Comparison of ENCODE assay signal across 13 cellular contexts in genomic region chr14:44108601-44109000, GRCh38.
"Had no signal": no experiment of that assay in that cellular context is flagged by ENCODE, and none has a peak within 500 bp of the region (broad histone marks: within the 10 kb centered on the region; RNA-seq: fewer than 3 reads in every experiment).

No MANE protein-coding gene starts in this region.

- H3K27ac Mint-ChIP-seq: activated naive CD8-positive, alpha-beta T cell treated with anti-CD3 and anti-CD28 coated beads, Interleukin-2, amount 10 ng/mL, durations not matched to agents 7 days and 5 days; activated T-helper 1 cell treated with anti-CD3 and anti-CD28 coated beads, Interleukin-12 subunit alpha, Interleukin-12 subunit beta, Interleukin-2, Interleukin-4 antibody, amounts not matched to agents 30 ng/mL and 10 ng/mL and 1 ng/mL, durations not matched to agents 14 hours and 24 hours and 36 hours; brain had no signal

- H3K4me1 ChIP-seq: thyroid gland had no signal

- H3K27me3 Mint-ChIP-seq: activated naive CD8-positive, alpha-beta T cell treated with anti-CD3 and anti-CD28 coated beads, Interleukin-2, amount 10 ng/mL, durations not matched to agents 7 days and 5 days; brain had no signal

- H3K36me3 Mint-ChIP-seq: activated naive CD8-positive, alpha-beta T cell treated with anti-CD3 and anti-CD28 coated beads, Interleukin-2, amount 10 ng/mL, durations not matched to agents 7 days and 5 days; brain had no signal

- DNase-seq: activated CD4-positive, alpha-beta T cell treated with anti-CD3 and anti-CD28 coated beads, Interleukin-2, amount 50 U/mL, for 48 hours; activated gamma-delta T cell treated with Interleukin-2 at 50 U/mL for 16 hours; activated naive CD8-positive, alpha-beta T cell treated with anti-CD3 and anti-CD28 coated beads, Interleukin-2, amount 10 ng/mL, durations not matched to agents 7 days and 5 days; glutamatergic neuron; hippocampal formation; islet precursor cell; stimulated activated CD4-positive, alpha-beta T cell treated with anti-CD3 and anti-CD28 coated beads, Interleukin-2, amount 100 ng/mL, for 24 hours; stimulated activated naive CD4-positive, alpha-beta T cell treated with Interleukin-2 at 50 U/mL for 16 hours; thyroid gland had no signal

- ATAC-seq: left lobe of liver had no signal

- H3K36me3 ChIP-seq: thyroid gland had no signal

- H3K27me3 ChIP-seq: thyroid gland had no signal

- H3K4me3 ChIP-seq: coronary artery, thyroid gland had no signal

- H3K27ac ChIP-seq: coronary artery, thyroid gland had no signal

- H3K9me3 ChIP-seq: thyroid gland had no signal

- H3K4me1 Mint-ChIP-seq: activated naive CD8-positive, alpha-beta T cell treated with anti-CD3 and anti-CD28 coated beads, Interleukin-2, amount 10 ng/mL, durations not matched to agents 7 days and 5 days; brain had no signal

- H3K4me3 Mint-ChIP-seq: activated naive CD8-positive, alpha-beta T cell treated with anti-CD3 and anti-CD28 coated beads, Interleukin-2, amount 10 ng/mL, durations not matched to agents 7 days and 5 days; activated T-helper 1 cell treated with anti-CD3 and anti-CD28 coated beads, Interleukin-12 subunit alpha, Interleukin-12 subunit beta, Interleukin-2, Interleukin-4 antibody, amounts not matched to agents 30 ng/mL and 10 ng/mL and 1 ng/mL, durations not matched to agents 14 hours and 24 hours and 36 hours; brain had no signal
